ENCODE assay signal across 20 cellular contexts in genomic region chr14:34614638-34615037, GRCh38. TPM values are rescaled to one million over a fixed set of nuclear protein-coding genes. Genes with fewer than 3 reads are reported as not detected.
A peak's percentile ranks its signal among the peaks of the same experiment; 100 is the strongest.
DNase-seq lines count a peak whose midpoint lies in the region; ATAC-seq and TF ChIP-seq lines count a peak whose summit lies in the region.
"Had no signal": no experiment of that assay in that cellular context is flagged by ENCODE, and none has a peak within 500 bp of the region (broad histone marks: within the 10 kb centered on the region; RNA-seq: fewer than 3 reads in every experiment).

No MANE protein-coding gene starts in this region.

- H3K4me1 Mint-ChIP-seq in activated T-helper 2 cell treated with anti-CD3 and anti-CD28 coated beads, Interferon-gamma antibody, Interleukin-2, Interleukin-4, amounts not matched to agents 10 μg/mL and 5 μg/mL and 100 μg/mL, durations not matched to agents 14 hours and 24 hours and 36 hours (ENCODE audit: low read depth), result peaks cover 3% of the 10 kb centered on the region
- H3K4me1 Mint-ChIP-seq in naive thymus-derived CD8-positive, alpha-beta T cell, result peaks cover 8 to 50% (median 35%) of the 10 kb centered on the region in 4 donors

- H3K4me3 ChIP-seq in DND-41 (ENCODE audit: low read depth in 1 of 2, low read length in 2 of 2) (no peak overlapping the region), Peyer's patch (no peak overlapping the region)
- H3K4me3 ChIP-seq: mucosa of descending colon, tibial artery had no signal

- H3K27ac ChIP-seq in DND-41 (ENCODE audit: low read length) (no peak overlapping the region), Peyer's patch (no peak overlapping the region)
- H3K27ac ChIP-seq: tibial artery had no signal

- peaks cover 5% of the 10 kb centered on the region; the same call in 1 of the 2 replicates for H4K20me1 ChIP-seq in DND-41 (ENCODE audit: insufficient read depth, low read length)

- H3K27me3 ChIP-seq in DND-41 (ENCODE audit: insufficient read depth, low read length, poor library complexity) (no peaks in the 10 kb centered on the region), Peyer's patch (no peaks in the 10 kb centered on the region)
- H3K27me3 ChIP-seq: tibial artery had no signal

- H3K9ac ChIP-seq in DND-41 (ENCODE audit: low read depth, low read length), result no peak overlapping the region

- no peaks in the 10 kb centered on the region for H3K27me3 Mint-ChIP-seq in activated T-helper 2 cell treated with anti-CD3 and anti-CD28 coated beads, Interferon-gamma antibody, Interleukin-2, Interleukin-4, amounts not matched to agents 10 μg/mL and 5 μg/mL and 100 μg/mL, durations not matched to agents 14 hours and 24 hours and 36 hours (ENCODE audit: low read depth)
- H3K27me3 Mint-ChIP-seq in naive thymus-derived CD8-positive, alpha-beta T cell, result no peaks in the 10 kb centered on the region
- H3K27me3 Mint-ChIP-seq: stimulated activated naive CD8-positive, alpha-beta T cell treated with anti-CD3 and anti-CD28 coated beads, Interleukin-15, Interleukin-2, amounts not matched to agents 100 ng/mL and 50 ng/mL, for 24 hours had no signal

- H3K4me1 ChIP-seq in DND-41 (ENCODE audit: insufficient read depth, low read length) (no peaks in the 10 kb centered on the region), Peyer's patch (peaks cover 0 to 4% (median 0%) of the 10 kb centered on the region in 4 donors)

- H2AFZ ChIP-seq in DND-41 (ENCODE audit: low read depth, low read length), result no peak overlapping the region

- peak overlapping the region; percentile 52 for H3K27ac Mint-ChIP-seq in activated T-helper 2 cell treated with anti-CD3 and anti-CD28 coated beads, Interferon-gamma antibody, Interleukin-2, Interleukin-4, amounts not matched to agents 10 μg/mL and 5 μg/mL and 100 μg/mL, durations not matched to agents 14 hours and 24 hours and 36 hours
- H3K27ac Mint-ChIP-seq in naive thymus-derived CD8-positive, alpha-beta T cell, result peak overlapping the region; percentile 14 to 80 (median 69)

- TF ChIP-seq POLR2A in Peyer's patch (IDR thresholded peaks at IDR 0.05), result no peak

- H3K4me2 ChIP-seq in DND-41 (ENCODE audit: insufficient read depth, low read length), result no peak overlapping the region

- H3K36me3 Mint-ChIP-seq in activated T-helper 2 cell treated with anti-CD3 and anti-CD28 coated beads, Interferon-gamma antibody, Interleukin-2, Interleukin-4, amounts not matched to agents 10 μg/mL and 5 μg/mL and 100 μg/mL, durations not matched to agents 14 hours and 24 hours and 36 hours (ENCODE audit: low read depth), result peaks cover 37% of the 10 kb centered on the region
- H3K36me3 Mint-ChIP-seq in naive thymus-derived CD8-positive, alpha-beta T cell, result peaks cover 0 to 52% (median 6%) of the 10 kb centered on the region in 3 donors

- ATAC-seq in DND-41 (ENCODE audit: insufficient read depth, low read depth) (peak; percentile 66), HG02981 (IDR thresholded peaks at IDR 0.05; ENCODE audit: unreplicated experiment) (no peak)
- ATAC-seq in naive thymus-derived CD8-positive, alpha-beta T cell, result peak; percentile 70 to 80
- ATAC-seq: esophagus mucosa, mucosa of descending colon had no signal

- peaks cover 34% of the 10 kb centered on the region for H3K79me2 ChIP-seq in DND-41 (ENCODE audit: insufficient read depth, low read length)

- H3K9me3 ChIP-seq in DND-41 (ENCODE audit: insufficient read depth, low read length, severe bottlenecking), result no peaks in the 10 kb centered on the region
- no peaks in the 10 kb centered on the region for H3K9me3 ChIP-seq in Peyer's patch
- H3K9me3 ChIP-seq: mucosa of descending colon, tibial artery had no signal

- H3K4me3 Mint-ChIP-seq in activated T-helper 2 cell treated with anti-CD3 and anti-CD28 coated beads, Interferon-gamma antibody, Interleukin-2, Interleukin-4, amounts not matched to agents 10 μg/mL and 5 μg/mL and 100 μg/mL, durations not matched to agents 14 hours and 24 hours and 36 hours (ENCODE audit: low read depth), result no peak overlapping the region
- H3K4me3 Mint-ChIP-seq in naive thymus-derived CD8-positive, alpha-beta T cell, result peak overlapping the region in 5 of 10 donors; percentile 6 to 54 (median 42)
- H3K4me3 Mint-ChIP-seq: stimulated activated naive CD8-positive, alpha-beta T cell treated with anti-CD3 and anti-CD28 coated beads, Interleukin-15, Interleukin-2, amounts not matched to agents 100 ng/mL and 50 ng/mL, for 24 hours had no signal

- peaks cover 20% of the 10 kb centered on the region for H3K36me3 ChIP-seq in DND-41 (ENCODE audit: insufficient read depth, low read length)
- H3K36me3 ChIP-seq in Peyer's patch, result peaks cover 0 to 24% (median 0%) of the 10 kb centered on the region in 3 donors

- peak; percentile 24 for DNase-seq in activated CD8-positive, alpha-beta memory T cell treated with anti-CD3 and anti-CD28 coated beads for 24 hours
- DNase-seq in activated CD8-positive, alpha-beta memory T cell treated with anti-CD3 and anti-CD28 coated beads, Interleukin-2, amount 50 U/mL, for 48 hours, result no peak
- DNase-seq in DND-41 (no peak), Peyer's patch (no peak), NCI-H2029 (lab: John Stamatoyannopoulos, UW) (no peak)
- DNase-seq in activated T-helper 2 cell treated with anti-CD3 and anti-CD28 coated beads, Interferon-gamma antibody, Interleukin-2, Interleukin-4, amounts not matched to agents 10 μg/mL and 5 μg/mL and 100 μg/mL, durations not matched to agents 14 hours and 24 hours and 36 hours (ENCODE audit: low spot score), result no peak
- DNase-seq in naive thymus-derived CD8-positive, alpha-beta T cell, result peak in 3 of 10 donors; percentile 9 to 24 (median 23)
- DNase-seq: activated CD4-positive, alpha-beta T cell treated with anti-CD3 and anti-CD28 coated beads for 1 hour; AML-193; effector memory CD4-positive, alpha-beta T cell; hippocampal formation; MM.1S; mucosa of descending colon; NCI-H1436; NCI-H510A; stimulated activated CD4-positive, alpha-beta T cell treated with anti-CD3 and anti-CD28 coated beads, Interleukin-2, amount 100 ng/mL, for 48 hours; tibial artery had no signal

- POLR2A ChIA-PET in naive thymus-derived CD8-positive, alpha-beta T cell (lab: Charles Lee), result no interaction called here

- intact Hi-C loops in activated T-helper 2 cell treated with anti-CD3 and anti-CD28 coated beads, Interferon-gamma antibody, Interleukin-2, Interleukin-4, amounts not matched to agents 10 μg/mL and 5 μg/mL and 100 μg/mL, durations not matched to agents 14 hours and 24 hours and 36 hours (cut with micrococcal nuclease), result no loop called here

- H3K9me3 Mint-ChIP-seq in activated T-helper 2 cell treated with anti-CD3 and anti-CD28 coated beads, Interferon-gamma antibody, Interleukin-2, Interleukin-4, amounts not matched to agents 10 μg/mL and 5 μg/mL and 100 μg/mL, durations not matched to agents 14 hours and 24 hours and 36 hours, result no peaks in the 10 kb centered on the region
- H3K9me3 Mint-ChIP-seq in naive thymus-derived CD8-positive, alpha-beta T cell, result no peaks in the 10 kb centered on the region
- H3K9me3 Mint-ChIP-seq: stimulated activated naive CD8-positive, alpha-beta T cell treated with anti-CD3 and anti-CD28 coated beads, Interleukin-15, Interleukin-2, amounts not matched to agents 100 ng/mL and 50 ng/mL, for 24 hours had no signal

- TF ChIP-seq CTCF in DND-41 (IDR thresholded peaks at IDR 0.05; ENCODE audit: borderline replicate concordance, extremely low read depth, low read length, poor library complexity, severe bottlenecking) (no peak), Peyer's patch (IDR thresholded peaks at IDR 0.05) (no peak)

RNA-seq across cellular contexts. Expression of gene SNX6, which starts 15.3 kb away (rescaled TPM):
- total RNA-seq in activated T-helper 2 cell treated with anti-CD3 and anti-CD28 coated beads, Interferon-gamma antibody, Interleukin-2, Interleukin-4, amounts not matched to agents 10 μg/mL and 5 μg/mL and 100 μg/mL, durations not matched to agents 14 hours and 24 hours and 36 hours, result 66.6 and 67.0 TPM in 2 replicates
- 10 to 100 TPM; 71.4 to 81.1 TPM for total RNA-seq in naive thymus-derived CD8-positive, alpha-beta T cell
- 100 to 1,000 TPM; 113 to 131 (median 126) TPM for polyA plus RNA-seq in naive thymus-derived CD8-positive, alpha-beta T cell
- total RNA-seq in Peyer's patch, result 10 to 100 TPM; 46.8 to 90.2 (median 64.9) TPM
